Comparison of ENCODE assay signal across 9 cellular contexts in genomic region chr3:146577662-146578061, GRCh38. TPM values are rescaled to one million over a fixed set of nuclear protein-coding genes. Genes with fewer than 3 reads are reported as not detected.
DNase-seq lines count a peak whose midpoint lies in the region; ATAC-seq and TF ChIP-seq lines count a peak whose summit lies in the region.
"Had no signal": no experiment of that assay in that cellular context is flagged by ENCODE, and none has a peak within 500 bp of the region (broad histone marks: within the 10 kb centered on the region; RNA-seq: fewer than 3 reads in every experiment).

No MANE protein-coding gene starts in this region.

- no peaks in the 10 kb centered on the region for H3K4me1 Mint-ChIP-seq in activated B cell treated with CpG ODN at 0.5 μM for 24 hours

- peak; percentile 26 for ATAC-seq in GM19468 (IDR thresholded peaks at IDR 0.05; ENCODE audit: extremely low read depth, unreplicated experiment)
- no peak for ATAC-seq in activated B cell treated with CpG ODN at 0.5 μM for 24 hours (ENCODE audit: low read depth)

- no peaks in the 10 kb centered on the region for H3K9me3 Mint-ChIP-seq in activated B cell treated with CpG ODN at 0.5 μM for 24 hours

- no peak overlapping the region for H3K4me3 Mint-ChIP-seq in activated B cell treated with CpG ODN at 0.5 μM for 24 hours
- H3K4me3 Mint-ChIP-seq: activated naive CD8-positive, alpha-beta T cell had no signal

- CTCF ChIA-PET in activated B cell treated with CpG ODN at 0.5 μM for 24 hours (lab: Charles Lee): interaction anchor here (0.9 to 2.5 kb wide), 11 partner anchors 11 to 513 kb away, joined by 3 to 52 read pairs (median 11); no protein-coding TSS in a partner anchor

- TF ChIP-seq CTCF in LNCaP clone FGC (IDR thresholded peaks at IDR 0.05; ENCODE audit: control insufficient read depth, extremely low read depth, insufficient read depth) (peak; percentile 49), activated B cell treated with CpG ODN at 0.5 μM for 24 hours (IDR thresholded peaks at IDR 0.05) (peak; percentile 49)

- no peaks in the 10 kb centered on the region for H3K27me3 Mint-ChIP-seq in activated B cell treated with CpG ODN at 0.5 μM for 24 hours
- H3K27me3 Mint-ChIP-seq: activated naive CD8-positive, alpha-beta T cell had no signal

- no peak overlapping the region for H3K27ac Mint-ChIP-seq in activated B cell treated with CpG ODN at 0.5 μM for 24 hours
- H3K27ac Mint-ChIP-seq: activated naive CD8-positive, alpha-beta T cell had no signal

- POLR2A ChIA-PET in activated B cell treated with CpG ODN at 0.5 μM for 24 hours (lab: Charles Lee): no interaction called here

- DNase-seq in NCI-H82 (lab: John Stamatoyannopoulos, UW) (peak; percentile 73), NCI-H82 treated with DMSO at 0.1 percent for 48 hours (lab: John Stamatoyannopoulos, UW; ENCODE audit: unreplicated experiment) (no peak), LNCaP clone FGC (ENCODE audit: low read depth) (peak; percentile 22), activated B cell treated with CpG ODN at 0.5 μM for 24 hours (no peak), foreskin melanocyte (peak; percentile 37), smooth muscle cell of the brain vasculature (ENCODE audit: low read depth, low spot score) (peak; percentile 51), mesenteric fat pad (ENCODE audit: low spot score) (no peak)

- no peak overlapping the region for H3K4me3 ChIP-seq in LNCaP clone FGC (ENCODE audit: low read depth, low read length)

- intact Hi-C loops in activated B cell treated with CpG ODN at 0.5 μM for 24 hours (cut with micrococcal nuclease): loop anchor here (1.0 to 10.0 kb wide), 4 partner anchors 243 to 511 kb away; no protein-coding TSS in a partner anchor

- no peaks in the 10 kb centered on the region for H3K36me3 Mint-ChIP-seq in activated B cell treated with CpG ODN at 0.5 μM for 24 hours (ENCODE audit: low read depth)
- H3K36me3 Mint-ChIP-seq: activated naive CD8-positive, alpha-beta T cell had no signal

RNA-seq across cellular contexts. Expression of gene PLSCR5, which starts 27.5 kb away (rescaled TPM):
- total RNA-seq in activated B cell treated with CpG ODN at 0.5 μM for 24 hours (not detected in 2 replicates), mesenteric fat pad (not detected)

RNA-seq across cellular contexts. Expression of gene PLSCR1, which starts 33.3 kb away (rescaled TPM):
- total RNA-seq in activated B cell treated with CpG ODN at 0.5 μM for 24 hours (34.2 and 37.2 TPM in 2 replicates), mesenteric fat pad (187 TPM)

Comparison
In these comparisons a context has a peak if more than half of its experiments do, and no peak if none do; other contexts are left out.
1. DNase-seq: peak in NCI-H82 (single experiment), LNCaP clone FGC (single experiment), foreskin melanocyte (single experiment) and smooth muscle cell of the brain vasculature (single experiment); none in NCI-H82 treated with DMSO at 0.1 percent for 48 hours (single experiment), activated B cell treated with CpG ODN at 0.5 μM for 24 hours (single experiment) and mesenteric fat pad (single experiment).